In the genomic region with DNA sequence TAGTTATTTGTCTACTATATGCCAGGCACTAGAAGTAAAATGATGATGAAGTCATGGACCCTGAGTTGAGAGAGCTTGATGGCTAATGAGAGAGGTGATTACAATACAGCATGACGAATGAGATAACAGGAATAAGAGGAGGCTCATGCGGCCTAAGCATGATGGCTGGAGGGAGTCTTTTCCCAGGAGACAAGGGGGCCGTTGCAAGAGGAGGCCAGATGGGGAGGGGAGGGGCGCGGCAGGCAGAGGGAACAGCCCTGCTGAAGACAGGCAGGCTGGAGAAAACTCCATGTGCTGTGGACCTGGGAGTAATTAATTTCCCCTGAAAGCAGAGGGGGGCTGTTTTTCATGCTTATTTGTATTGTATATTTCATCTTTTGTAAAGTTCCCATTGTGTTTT, we compare ENCODE assay signal across 15 cellular contexts.
DNase-seq lines count a peak whose midpoint lies in the region; ATAC-seq and TF ChIP-seq lines count a peak whose summit lies in the region.
"Had no signal": no experiment of that assay in that cellular context is flagged by ENCODE, and none has a peak within 500 bp of the region (broad histone marks: within the 10 kb centered on the region; RNA-seq: fewer than 3 reads in every experiment).

No MANE protein-coding gene starts in this region.

- H3K9ac ChIP-seq in neural progenitor cell = no peak overlapping the region
- H3K9ac ChIP-seq: KMS-11 had no signal

- no peak for ATAC-seq in HG02759 (IDR thresholded peaks at IDR 0.05; ENCODE audit: unreplicated experiment)
- ATAC-seq: PC-3 had no signal

- peaks cover 5% of the 10 kb centered on the region for H3K27me3 Mint-ChIP-seq in neural progenitor cell (ENCODE audit: insufficient read depth, low read depth)
- peaks cover 4% of the 10 kb centered on the region for H3K27me3 Mint-ChIP-seq in activated naive CD4-positive, alpha-beta T cell treated with anti-CD3 and anti-CD28 coated beads for 36 hours (ENCODE audit: low read depth)

- H3F3A ChIP-seq in neural progenitor cell (ENCODE audit: low read depth) = no peaks in the 10 kb centered on the region

- no peak overlapping the region for H3K4me2 ChIP-seq in neural progenitor cell
- H3K4me2 ChIP-seq: KMS-11 had no signal

- H3K4me3 Mint-ChIP-seq in neural progenitor cell = no peak overlapping the region
- H3K4me3 Mint-ChIP-seq in activated naive CD4-positive, alpha-beta T cell treated with anti-CD3 and anti-CD28 coated beads for 36 hours = no peak overlapping the region
- H3K4me3 Mint-ChIP-seq: CD8-positive, alpha-beta memory T cell; T-helper 2 cell treated with Interferon-gamma antibody and Interleukin-4, amounts not matched to agents 5 μg/mL and 100 μg/mL, for 36 hours had no signal

- no peak for TF ChIP-seq POLR2A in spleen (IDR thresholded peaks at IDR 0.05)

- H3K27ac Mint-ChIP-seq in neural progenitor cell = peak overlapping the region; percentile 29
- no peak overlapping the region for H3K27ac Mint-ChIP-seq in activated naive CD4-positive, alpha-beta T cell treated with anti-CD3 and anti-CD28 coated beads for 36 hours
- H3K27ac Mint-ChIP-seq: CD8-positive, alpha-beta memory T cell; T-helper 2 cell treated with Interferon-gamma antibody and Interleukin-4, amounts not matched to agents 5 μg/mL and 100 μg/mL, for 36 hours had no signal

- H3K9me3 ChIP-seq in neural progenitor cell (ENCODE audit: low read depth) (no peaks in the 10 kb centered on the region), spleen (no peaks in the 10 kb centered on the region)

- intact Hi-C loops in spleen (cut with DNase I; ENCODE audit: low total_unique reads) = no loop called here
- intact Hi-C loops in activated naive CD4-positive, alpha-beta T cell treated with anti-CD3 and anti-CD28 coated beads for 36 hours (cut with micrococcal nuclease) = no loop called here

- H3K36me3 Mint-ChIP-seq in neural progenitor cell = peaks cover 4% of the 10 kb centered on the region
- no peaks in the 10 kb centered on the region for H3K36me3 Mint-ChIP-seq in activated naive CD4-positive, alpha-beta T cell treated with anti-CD3 and anti-CD28 coated beads for 36 hours (ENCODE audit: low read depth)
- H3K36me3 Mint-ChIP-seq: CD8-positive, alpha-beta memory T cell had no signal

- CTCF ChIA-PET in activated naive CD4-positive, alpha-beta T cell treated with anti-CD3 and anti-CD28 coated beads for 36 hours (lab: Charles Lee) = no interaction called here

- no peaks in the 10 kb centered on the region for H4K20me1 ChIP-seq in neural progenitor cell (ENCODE audit: low read depth)

- H3K27me3 ChIP-seq in neural progenitor cell (no peaks in the 10 kb centered on the region), spleen (replicated peaks in 1 of 7) (no peaks in the 10 kb centered on the region)

- TF ChIP-seq CTCF in neural progenitor cell (IDR thresholded peaks at IDR 0.05) = no peak
- no peak for TF ChIP-seq CTCF in spleen (IDR thresholded peaks at IDR 0.05 in 8 of 11, conservative IDR thresholded peaks at IDR 0.05 in 3 of 11)

- H3K4me1 ChIP-seq in neural progenitor cell (no peaks in the 10 kb centered on the region), spleen (no peaks in the 10 kb centered on the region)

- peaks cover 31% of the 10 kb centered on the region for H3K4me1 Mint-ChIP-seq in neural progenitor cell
- H3K4me1 Mint-ChIP-seq in activated naive CD4-positive, alpha-beta T cell treated with anti-CD3 and anti-CD28 coated beads for 36 hours (ENCODE audit: low read depth) = no peaks in the 10 kb centered on the region
- H3K4me1 Mint-ChIP-seq: CD8-positive, alpha-beta memory T cell had no signal

- H3K79me2 ChIP-seq in neural progenitor cell (ENCODE audit: low read depth) = no peaks in the 10 kb centered on the region

- H3K27ac ChIP-seq in neural progenitor cell (no peak overlapping the region), spleen (no peak overlapping the region)
- H3K27ac ChIP-seq: KMS-11, RWPE1 had no signal

- peaks cover 26% of the 10 kb centered on the region for H3K9me3 Mint-ChIP-seq in neural progenitor cell
- H3K9me3 Mint-ChIP-seq in activated naive CD4-positive, alpha-beta T cell treated with anti-CD3 and anti-CD28 coated beads for 36 hours = no peaks in the 10 kb centered on the region
- H3K9me3 Mint-ChIP-seq: T-helper 2 cell treated with Interferon-gamma antibody and Interleukin-4, amounts not matched to agents 5 μg/mL and 100 μg/mL, for 36 hours had no signal

- no peak overlapping the region for H2AFZ ChIP-seq in neural progenitor cell (replicated peaks)

- no peaks in the 10 kb centered on the region for H3K36me3 ChIP-seq in neural progenitor cell
- H3K36me3 ChIP-seq in spleen = no peaks in the 10 kb centered on the region

- peak; percentile 80 for DNase-seq in DMS 273 (lab: John Stamatoyannopoulos, UW; ENCODE audit: unreplicated experiment)
- DNase-seq in NCI-H1436 treated with DMSO at 0.1 percent for 48 hours (lab: John Stamatoyannopoulos, UW) = peak; percentile 28
- DNase-seq in NCI-H82 treated with DMSO at 0.1 percent for 48 hours (lab: John Stamatoyannopoulos, UW; ENCODE audit: unreplicated experiment) = peak; percentile 76
- no peak for DNase-seq in neural progenitor cell (ENCODE audit: low spot score)
- no peak for DNase-seq in spleen
- DNase-seq in activated naive CD4-positive, alpha-beta T cell treated with anti-CD3 and anti-CD28 coated beads for 36 hours = no peak
- DNase-seq: CD8-positive, alpha-beta memory T cell; NCI-H1092; NCI-H2029 treated with DMSO at 0.1 percent for 48 hours; NCI-H345; PC-3 had no signal

- WGBS in spleen, 5 donors = 55 to 75% (median 69%) methylated on average over 5 of the region's 5 CpGs

- H3K4me3 ChIP-seq in neural progenitor cell (no peak overlapping the region), spleen (no peak overlapping the region)

Comparison
In these comparisons a context has a peak if more than half of its experiments do, and no peak if none do; other contexts are left out.
1. DNase-seq: peak in DMS 273 (single experiment), NCI-H1436 treated with DMSO at 0.1 percent for 48 hours (single experiment) and NCI-H82 treated with DMSO at 0.1 percent for 48 hours (single experiment); none in neural progenitor cell (single experiment), spleen (single experiment) and activated naive CD4-positive, alpha-beta T cell treated with anti-CD3 and anti-CD28 coated beads for 36 hours (single experiment).